8 cellular contexts compared by ENCODE assay signal in the genomic region with DNA sequence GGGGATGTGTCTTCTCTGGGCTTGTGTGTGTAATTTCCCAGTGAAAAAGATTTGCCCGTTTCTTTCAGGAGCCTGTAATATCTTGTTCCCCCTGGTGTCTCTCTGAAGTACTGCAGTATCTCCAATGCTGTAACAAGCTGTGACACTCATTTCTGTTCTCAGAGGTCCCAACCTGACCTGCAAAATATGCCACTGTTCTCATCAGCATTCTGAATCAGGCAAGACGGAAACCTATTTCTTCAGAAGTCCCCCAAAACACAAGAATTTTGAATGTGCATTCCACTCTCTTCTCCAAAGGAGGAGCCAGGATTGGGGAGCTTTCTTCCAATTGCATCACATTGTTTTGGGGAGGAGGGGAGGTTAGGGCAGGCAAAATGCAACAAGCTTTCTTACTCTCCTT.
DNase-seq lines count a peak whose midpoint lies in the region; FAIRE-seq and TF ChIP-seq lines count a peak whose summit lies in the region.

No MANE protein-coding gene starts in this region.

- no peak overlapping the region for H3K4me2 ChIP-seq in osteoblast (ENCODE audit: insufficient read depth, low read length)

- TF ChIP-seq POLR2A in esophagus squamous epithelium (IDR thresholded peaks at IDR 0.05), result no peak

- no peaks in the 10 kb centered on the region for H3K79me2 ChIP-seq in osteoblast (ENCODE audit: insufficient read depth, low read length)

- intact Hi-C loops in esophagus squamous epithelium (cut with DNase I), result no loop called here

- H3K36me3 ChIP-seq in esophagus squamous epithelium (no peaks in the 10 kb centered on the region), osteoblast (ENCODE audit: insufficient read depth, low read length) (no peaks in the 10 kb centered on the region)

- H3K27ac ChIP-seq in esophagus squamous epithelium (peak overlapping the region in 3 of 4 donors; percentile 1 to 21 (median 13)), osteoblast (ENCODE audit: low read depth, low read length) (no peak overlapping the region)

- H2AFZ ChIP-seq in osteoblast (ENCODE audit: low read length), result no peak overlapping the region

- H3K4me3 ChIP-seq in esophagus squamous epithelium (no peak overlapping the region), osteoblast (ENCODE audit: insufficient read depth, low read length) (no peak overlapping the region)

- peak in 5 of 6 experiments; percentile 79 to 85 (median 80) for TF ChIP-seq CTCF in esophagus squamous epithelium (IDR thresholded peaks at IDR 0.05)
- peak; percentile 70 for TF ChIP-seq CTCF in osteoblast (IDR thresholded peaks at IDR 0.05; ENCODE audit: extremely low read depth, low read depth, low read length)

- H3K4me1 ChIP-seq in esophagus squamous epithelium (peaks cover 0 to 4% (median 0%) of the 10 kb centered on the region in 3 donors), osteoblast (ENCODE audit: insufficient read depth, low read length) (no peaks in the 10 kb centered on the region)

- peaks cover 0 to 6% (median 4%) of the 10 kb centered on the region in 3 donors for H3K9me3 ChIP-seq in esophagus squamous epithelium
- H3K9me3 ChIP-seq in osteoblast (ENCODE audit: low read depth, low read length), result no peaks in the 10 kb centered on the region

- DNase-seq in D341Med (ENCODE audit: low spot score) (peak; percentile 51), HCEC 1CT (peak; percentile 51), RCC 7860 (ENCODE audit: low spot score) (peak; percentile 29), esophagus squamous epithelium (lab: John Stamatoyannopoulos, UW) (no peak), osteoblast (ENCODE audit: insufficient read length, low spot score, missing footprints) (peak; percentile 73)
- no peak for DNase-seq in effector CD8-positive, alpha-beta T cell (lab: John Stamatoyannopoulos, UW)
- no peak for DNase-seq in activated naive CD4-positive, alpha-beta T cell (lab: John Stamatoyannopoulos, UW)
- no peak for DNase-seq in NK-92 treated with Interleukin-12 subunit alpha and Interleukin-12 subunit beta, amount 100 ng/mL, for 24 hours (lab: John Stamatoyannopoulos, UW)

- no peaks in the 10 kb centered on the region for H4K20me1 ChIP-seq in osteoblast (ENCODE audit: insufficient read depth, low read length)

- H3K27me3 ChIP-seq in esophagus squamous epithelium (no peaks in the 10 kb centered on the region), osteoblast (ENCODE audit: insufficient read depth, low read length) (no peaks in the 10 kb centered on the region)

- FAIRE-seq in RCC 7860 (lab: Jason Lieb, UNC), result no peak

- 20 to 27% methylated on average over 2 of the region's 2 CpGs for WGBS in esophagus squamous epithelium, 2 donors

Comparison
In these comparisons a context has a peak if more than half of its experiments do, and no peak if none do; other contexts are left out.
1. DNase-seq: peak in D341Med (single experiment), HCEC 1CT (single experiment), RCC 7860 (single experiment) and osteoblast (single experiment); none in esophagus squamous epithelium (single experiment), effector CD8-positive, alpha-beta T cell (single experiment), activated naive CD4-positive, alpha-beta T cell (0 of 4) and NK-92 treated with Interleukin-12 subunit alpha and Interleukin-12 subunit beta, amount 100 ng/mL, for 24 hours (single experiment).